Comparison of ENCODE assay signal across 16 cellular contexts in genomic region chr10:70564901-70565351, GRCh38. TPM values are rescaled to one million over a fixed set of nuclear protein-coding genes. Genes with fewer than 3 reads are reported as not detected.
DNase-seq lines count a peak whose midpoint lies in the region; ATAC-seq, FAIRE-seq and TF ChIP-seq lines count a peak whose summit lies in the region.
"Had no signal": no experiment of that assay in that cellular context is flagged by ENCODE, and none has a peak within 500 bp of the region (broad histone marks: within the 10 kb centered on the region; RNA-seq: fewer than 3 reads in every experiment).

No MANE protein-coding gene starts in this region.

- intact Hi-C loops in OCI-LY7 (cut with micrococcal nuclease; ENCODE audit: unreplicated experiment), result no loop called here

- TF ChIP-seq RAD21 in A549 (conservative IDR thresholded peaks at IDR 0.05 in 1 of 2, IDR thresholded peaks at IDR 0.05 in 1 of 2), result 0 out of 5 replicates have a peak, but pooled peaks of 1 of the 2 experiments have one; percentile 21

- H3K4me3 ChIP-seq in A549 (no peak overlapping the region), OCI-LY7 (ENCODE audit: low read depth, low read length, poor library complexity, severe bottlenecking) (no peak overlapping the region), foreskin fibroblast (ENCODE audit: low read depth in 1 of 2, low read length in 2 of 2) (no peak overlapping the region)
- H3K4me3 ChIP-seq: tibial artery had no signal

- no peak for TF ChIP-seq EP300 in A549 (IDR thresholded peaks at IDR 0.05)

- no peaks in the 10 kb centered on the region for H4K20me1 ChIP-seq in OCI-LY7 (ENCODE audit: insufficient read depth, low read length)

- H3K4me1 ChIP-seq in A549 (no peaks in the 10 kb centered on the region), OCI-LY7 (ENCODE audit: insufficient read depth, low read length, poor library complexity, severe bottlenecking) (peaks cover 39% of the 10 kb centered on the region)
- H3K4me1 ChIP-seq: tibial artery had no signal

- no peaks in the 10 kb centered on the region for H3K79me2 ChIP-seq in OCI-LY7 (ENCODE audit: insufficient read depth, low read depth, low read length)

- peak; percentile 31 to 51; a peak in 3 of 6 replicates for ATAC-seq in A549
- no peak for ATAC-seq in HG02571 (IDR thresholded peaks at IDR 0.05; ENCODE audit: unreplicated experiment)
- no peak for ATAC-seq in GM21717 (IDR thresholded peaks at IDR 0.05; ENCODE audit: unreplicated experiment)

- no peak overlapping the region for H3K27ac ChIP-seq in A549
- no peak overlapping the region for H3K27ac ChIP-seq in OCI-LY7 (ENCODE audit: low read depth, low read length, poor library complexity, severe bottlenecking)
- H3K27ac ChIP-seq: tibial artery had no signal

- CTCF ChIA-PET in A549 (lab: Yijun Ruan, JAX) (interaction anchor here (0.7 to 2.9 kb wide), 4 partner anchors 10 to 104 kb away, joined by 3 to 14 read pairs (median 4); no protein-coding TSS in a partner anchor), OCI-LY7 (lab: Charles Lee; ENCODE audit: unreplicated experiment) (no interaction called here)

- no peaks in the 10 kb centered on the region for H3K9me2 ChIP-seq in OCI-LY7 (ENCODE audit: insufficient read depth, low read length)

- DNase-seq in A549 (ENCODE audit: low read depth in 1 of 2, low spot score in 1 of 2), result no peak
- DNase-seq in GM10266 (ENCODE audit: extremely low spot score), result no peak
- peak; percentile 63 for DNase-seq in OCI-LY7 (ENCODE audit: low spot score)
- peak in 1 of 2 donors; percentile 43 for DNase-seq in foreskin fibroblast
- DNase-seq in COLO668 (lab: John Stamatoyannopoulos, UW; ENCODE audit: unreplicated experiment), result no peak
- no peak for DNase-seq in OCI-M2 (lab: John Stamatoyannopoulos, UW; ENCODE audit: unreplicated experiment)
- DNase-seq: activated CD8-positive, alpha-beta memory T cell treated with anti-CD3 and anti-CD28 coated beads, Interleukin-2, amount 50 U/mL, for 4 hours; EL; erythroblast; tibial artery had no signal

- no peak overlapping the region for H2AFZ ChIP-seq in OCI-LY7 (ENCODE audit: low read length)

- FAIRE-seq in A549 (lab: Jason Lieb, UNC), result no peak
- FAIRE-seq: H54 had no signal

- TF ChIP-seq CTCF in A549 (IDR thresholded peaks at IDR 0.05), result no peak
- TF ChIP-seq CTCF in GM10266 (IDR thresholded peaks at IDR 0.05; ENCODE audit: control insufficient read depth, insufficient read depth, low read depth, missing control alignments), result peak; percentile 22
- peak; percentile 73 for TF ChIP-seq CTCF in OCI-LY7 (conservative IDR thresholded peaks at IDR 0.05; ENCODE audit: low read length)
- peak; percentile 13 for TF ChIP-seq CTCF in foreskin fibroblast (IDR thresholded peaks at IDR 0.05; ENCODE audit: low read depth, low read length)

- peaks cover 52% of the 10 kb centered on the region; the same call in 1 of the 2 replicates for H3K36me3 ChIP-seq in OCI-LY7 (ENCODE audit: insufficient read depth, low read length)

- H3K9me3 ChIP-seq in A549, result no peaks in the 10 kb centered on the region
- no peaks in the 10 kb centered on the region for H3K9me3 ChIP-seq in OCI-LY7 (ENCODE audit: low read length)
- H3K9me3 ChIP-seq: tibial artery had no signal

- POLR2A ChIA-PET in A549 (lab: Yijun Ruan, JAX) (no interaction called here), OCI-LY7 (lab: Charles Lee) (interaction anchor here (0.8 to 1.4 kb wide), 2 partner anchors 9 to 11 kb away, joined by 3 to 4 read pairs; no protein-coding TSS in a partner anchor)

- no TSS peak for BruUV-seq in OCI-LY7 (replicated peaks; lab: Mats Ljungman, UMichigan)

- 85% methylated on average over 5 of the region's 6 CpGs for WGBS in A549 (ENCODE audit: missing lambda C conversion rate)

- H3K4me2 ChIP-seq in A549, result no peak overlapping the region
- no peak overlapping the region for H3K4me2 ChIP-seq in OCI-LY7 (ENCODE audit: low read length)

- no peak for TF ChIP-seq POLR2A in A549 (IDR thresholded peaks at IDR 0.05; ENCODE audit: low read length)

TF ChIP-seq in A549, 52 proteins besides CTCF, POLR2A, EP300 and RAD21:
- TF ChIP-seq CBX2 (IDR thresholded peaks at IDR 0.05; ENCODE audit: borderline replicate concordance, low read depth) (no peak), ELK1 (IDR thresholded peaks at IDR 0.05; ENCODE audit: low read depth, low read length) (no peak), EHMT2 (IDR thresholded peaks at IDR 0.05; ENCODE audit: low read depth) (no peak), FOSL2 (IDR thresholded peaks at IDR 0.05) (no peak), FOSL2 (CRISPR knock-in tag; IDR thresholded peaks at IDR 0.05) (no peak), PBX3 (IDR thresholded peaks at IDR 0.05) (no peak), E2F6 (IDR thresholded peaks at IDR 0.05; ENCODE audit: borderline replicate concordance, low read depth) (no peak), HES2 (IDR thresholded peaks at IDR 0.05) (no peak)
TF ChIP-seq in A549: peak in this region for 0.

RNA-seq across cellular contexts. Expression of gene PRF1, which starts 37.6 kb away (rescaled TPM):
- polyA plus RNA-seq in A549 (2011; rRNA removed) (not detected in 2 replicates), A549 (2017; fragmentation: RNase III; extraction: RNeasy Plus Mini Kit Qiagen cat#74134 plus additional on column Dnase treatment) (not detected in 3 replicates)
- polyA plus RNA-seq in A549 (2012; cell fraction: cytosol; rRNA removed), result not detected in 2 replicates
- not detected in 2 replicates for polyA plus RNA-seq in A549 (2012; cell fraction: nucleus; rRNA removed)
- polyA minus RNA-seq in A549 (2011; rRNA and poly(A)+ RNA removed), result not detected in 2 replicates
- total RNA-seq in OCI-LY7 (2014; rRNA removed; shearing (Covaris generic)), result 4.6 and 7.0 TPM in 2 replicates
- 5.8 and 6.3 TPM in 2 replicates for total RNA-seq in OCI-LY7 (2022)
- total RNA-seq: kidney epithelial cell, LHCN-M2, progenitor cell of endocrine pancreas had no signal

Comparison
In these comparisons a context has a peak if more than half of its experiments do, and no peak if none do; other contexts are left out.
1. ATAC-seq: peak in A549 (2 of 2); none in HG02571 (single experiment) and GM21717 (single experiment).